In the genomic region with DNA sequence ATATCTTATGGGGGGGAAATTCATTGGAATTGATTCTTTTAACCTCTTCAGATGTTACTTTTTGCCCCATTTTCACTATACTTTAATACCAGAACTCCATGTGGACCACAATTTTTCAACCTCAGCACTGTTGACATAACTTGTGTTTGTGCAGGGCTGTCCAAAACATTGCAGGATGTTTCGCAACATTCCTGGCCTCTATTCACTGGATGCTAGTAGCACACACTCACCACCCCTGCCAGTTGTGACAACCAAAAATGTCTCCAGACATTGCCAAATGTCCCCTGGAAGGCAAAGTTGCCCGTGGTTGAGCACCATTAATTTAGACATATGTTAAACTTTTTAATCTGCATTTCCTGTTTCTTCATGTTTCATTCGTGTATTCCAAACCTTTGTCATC, we compare ENCODE assay signal across 17 cellular contexts.
DNase-seq lines count a peak whose midpoint lies in the region; ATAC-seq and TF ChIP-seq lines count a peak whose summit lies in the region.
"Had no signal": no experiment of that assay in that cellular context is flagged by ENCODE, and none has a peak within 500 bp of the region (broad histone marks: within the 10 kb centered on the region; RNA-seq: fewer than 3 reads in every experiment).

No MANE protein-coding gene starts in this region.

- H3K4me3 ChIP-seq in epithelial cell of proximal tubule (ENCODE audit: low read depth, low read length) (no peak overlapping the region), lower lobe of right lung (no peak overlapping the region)
- H3K4me3 ChIP-seq: dorsolateral prefrontal cortex, GM12878, SK-N-MC, suprapubic skin had no signal

- no peaks in the 10 kb centered on the region for H3K27me3 ChIP-seq in lower lobe of right lung (ENCODE audit: low read depth)
- H3K27me3 ChIP-seq: dorsolateral prefrontal cortex, suprapubic skin had no signal

- TF ChIP-seq CTCF in epithelial cell of proximal tubule (conservative IDR thresholded peaks at IDR 0.05; ENCODE audit: low read depth, low read length): no peak
- TF ChIP-seq CTCF in lower lobe of right lung (IDR thresholded peaks at IDR 0.05): no peak
- TF ChIP-seq CTCF in GM10266 (IDR thresholded peaks at IDR 0.05; ENCODE audit: control insufficient read depth, insufficient read depth, low read depth, missing control alignments): no peak

- H3K9me3 ChIP-seq in lower lobe of right lung: no peaks in the 10 kb centered on the region
- H3K9me3 ChIP-seq: suprapubic skin had no signal

- intact Hi-C loops in Right ventricle myocardium inferior (cut with DNase I): no loop called here
- intact Hi-C loops in cardiac septum (cut with DNase I): no loop called here
- intact Hi-C loops in lower lobe of right lung (cut with DNase I): no loop called here

- H3K27ac ChIP-seq in lower lobe of right lung: no peak overlapping the region
- H3K27ac ChIP-seq: dorsolateral prefrontal cortex, HL-60, SK-N-MC, suprapubic skin had no signal

- ATAC-seq in Right ventricle myocardium inferior (peak; percentile 95), lower lobe of right lung (peak; percentile 31 to 57), HG03565 (IDR thresholded peaks at IDR 0.05; ENCODE audit: unreplicated experiment) (no peak), HG03108 (IDR thresholded peaks at IDR 0.05; ENCODE audit: unreplicated experiment) (no peak)
- ATAC-seq: GM12878 had no signal

- H3K36me3 ChIP-seq in lower lobe of right lung: no peaks in the 10 kb centered on the region
- H3K36me3 ChIP-seq: suprapubic skin had no signal

- H3K4me1 ChIP-seq in lower lobe of right lung: no peaks in the 10 kb centered on the region

- DNase-seq in Right ventricle myocardium inferior (ENCODE audit: missing footprints) (no peak), cardiac septum (ENCODE audit: low spot score) (no peak), epithelial cell of proximal tubule (ENCODE audit: low read depth) (peak; percentile 35), lower lobe of right lung (no peak), GM10266 (ENCODE audit: extremely low spot score) (no peak), SIG-M5 (lab: John Stamatoyannopoulos, UW) (no peak)
- DNase-seq: activated CD8-positive, alpha-beta memory T cell treated with anti-CD3 and anti-CD28 coated beads, Interleukin-2, amount 50 U/mL, for 4 hours; activated naive CD8-positive, alpha-beta T cell treated with anti-CD3 and anti-CD28 coated beads for 36 hours; dorsolateral prefrontal cortex; kidney glomerular epithelial cell; nephron progenitor cell had no signal

Comparison
In these comparisons a context has a peak if more than half of its experiments do, and no peak if none do; other contexts are left out.
1. ATAC-seq: peak in Right ventricle myocardium inferior (single experiment) and lower lobe of right lung (2 of 2); none in HG03565 (single experiment) and HG03108 (single experiment).